23 cellular contexts compared by ENCODE assay signal in the genomic region with DNA sequence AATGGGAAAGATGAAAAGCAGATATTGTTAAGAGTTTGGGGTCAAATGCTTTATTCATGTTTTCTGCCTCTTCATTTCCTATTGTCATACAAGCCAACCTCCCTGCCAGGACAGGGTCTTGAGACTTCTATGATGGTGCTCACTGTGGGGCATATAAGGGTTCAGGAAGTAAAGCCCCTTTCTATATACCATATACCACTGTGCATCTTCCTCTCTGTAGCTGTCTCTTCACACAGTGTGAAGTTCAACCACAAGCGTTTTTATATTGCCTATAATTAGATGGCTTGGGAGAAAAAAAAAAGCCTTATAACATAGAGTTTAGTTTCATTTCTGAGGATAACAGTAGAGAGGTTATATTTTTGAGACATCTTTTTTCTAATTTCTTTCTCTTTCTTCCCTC.
DNase-seq lines count a peak whose midpoint lies in the region; ATAC-seq and TF ChIP-seq lines count a peak whose summit lies in the region.
"Had no signal": no experiment of that assay in that cellular context is flagged by ENCODE, and none has a peak within 500 bp of the region (broad histone marks: within the 10 kb centered on the region; RNA-seq: fewer than 3 reads in every experiment).

No MANE protein-coding gene starts in this region.

- no peak overlapping the region for H3K4me3 ChIP-seq in BLaER1 treated with 17β-estradiol and CSF1 and Interleukin-3, amounts not matched to agents 10 nM and 100 nM
- H3K4me3 ChIP-seq in SJSA1: no peak overlapping the region
- no peak overlapping the region for H3K4me3 ChIP-seq in choroid plexus epithelial cell (ENCODE audit: low read depth, low read length)
- no peak overlapping the region for H3K4me3 ChIP-seq in GM23248
- no peak overlapping the region for H3K4me3 ChIP-seq in mucosa of descending colon
- H3K4me3 ChIP-seq: Peyer's patch had no signal

- in situ Hi-C loops in GM23248 (cut with MboI): no loop called here

- H3K27ac ChIP-seq in BLaER1 treated with 17β-estradiol and CSF1 and Interleukin-3, amounts not matched to agents 10 nM and 100 nM: peak overlapping the region in 2 of 11 experiments; percentile 15 to 26; a peak in 1 of 22 replicates
- H3K27ac ChIP-seq in SJSA1: peak overlapping the region; percentile 30; the same call in 1 of the 2 replicates
- H3K27ac ChIP-seq in GM23248: no peak overlapping the region
- H3K27ac ChIP-seq: Peyer's patch had no signal

- H3K4me3 Mint-ChIP-seq in osteocyte (ENCODE audit: unreplicated experiment): no peak overlapping the region
- H3K4me3 Mint-ChIP-seq: CD4-positive, CD25-positive, alpha-beta regulatory T cell had no signal

- no peak overlapping the region; a peak in 1 of 22 replicates for H3K9ac ChIP-seq in BLaER1 treated with 17β-estradiol and CSF1 and Interleukin-3, amounts not matched to agents 10 nM and 100 nM
- no peak overlapping the region for H3K9ac ChIP-seq in GM23248

- TF ChIP-seq CTCF in choroid plexus epithelial cell (conservative IDR thresholded peaks at IDR 0.05; ENCODE audit: low read depth, low read length) (no peak), osteocyte (IDR thresholded peaks at IDR 0.05) (no peak), mucosa of descending colon (IDR thresholded peaks at IDR 0.05) (no peak)

- no peaks in the 10 kb centered on the region for H3K79me2 ChIP-seq in GM23248 (ENCODE audit: insufficient read depth)

- no peak overlapping the region for H2AFZ ChIP-seq in GM23248

- H3K9me2 ChIP-seq in GM23248 (ENCODE audit: insufficient read depth): no peaks in the 10 kb centered on the region

- H3K27ac Mint-ChIP-seq in osteocyte (ENCODE audit: unreplicated experiment): peak overlapping the region; percentile 67
- H3K27ac Mint-ChIP-seq: CD4-positive, CD25-positive, alpha-beta regulatory T cell had no signal

- no peaks in the 10 kb centered on the region for H3K36me3 ChIP-seq in BLaER1 treated with 17β-estradiol and CSF1 and Interleukin-3, amounts not matched to agents 10 nM and 100 nM
- H3K36me3 ChIP-seq in SJSA1: no peaks in the 10 kb centered on the region
- H3K36me3 ChIP-seq in GM23248 (ENCODE audit: low read depth): no peaks in the 10 kb centered on the region
- H3K36me3 ChIP-seq in mucosa of descending colon (ENCODE audit: low read depth): no peaks in the 10 kb centered on the region
- H3K36me3 ChIP-seq: BE2C, Peyer's patch had no signal

- H3K4me1 ChIP-seq in BLaER1 treated with 17β-estradiol and CSF1 and Interleukin-3, amounts not matched to agents 10 nM and 100 nM: peaks cover 3 to 37% (median 26%) of the 10 kb centered on the region in 10 experiments; a peak in 19 of 20 replicates
- H3K4me1 ChIP-seq in SJSA1 (replicated peaks) (peaks cover 8% of the 10 kb centered on the region; the same call in 1 of the 2 replicates), GM23248 (ENCODE audit: insufficient read depth) (peaks cover 25% of the 10 kb centered on the region), mucosa of descending colon (ENCODE audit: low read depth) (no peaks in the 10 kb centered on the region)
- H3K4me1 ChIP-seq: BE2C, Peyer's patch had no signal

- peaks cover 4 to 21% (median 8%) of the 10 kb centered on the region in 11 experiments; a peak in 12 of 22 replicates for H3K9me3 ChIP-seq in BLaER1 treated with 17β-estradiol and CSF1 and Interleukin-3, amounts not matched to agents 10 nM and 100 nM (replicated peaks in 1 of 11)
- H3K9me3 ChIP-seq in SJSA1 (replicated peaks) (no peaks in the 10 kb centered on the region), GM23248 (ENCODE audit: low read depth) (no peaks in the 10 kb centered on the region), mucosa of descending colon (no peaks in the 10 kb centered on the region)
- H3K9me3 ChIP-seq: BE2C, Peyer's patch had no signal

- H3K9me3 Mint-ChIP-seq in osteocyte (ENCODE audit: unreplicated experiment): peaks cover 22% of the 10 kb centered on the region

- H3K27me3 ChIP-seq in BLaER1 treated with 17β-estradiol and CSF1 and Interleukin-3, amounts not matched to agents 10 nM and 100 nM: no peaks in the 10 kb centered on the region
- H3K27me3 ChIP-seq in SJSA1 (replicated peaks) (no peaks in the 10 kb centered on the region), GM23248 (replicated peaks; ENCODE audit: insufficient read depth) (no peaks in the 10 kb centered on the region)
- H3K27me3 ChIP-seq: BE2C, Peyer's patch had no signal

- 50% methylated on average over 1 of the region's 1 CpG for WGBS in GM23248 (ENCODE audit: low coverage in 1 of 2, low lambda C conversion rate in 2 of 2, missing lambda C conversion rate in 2 of 2), 2 experiments

- intact Hi-C loops in mucosa of descending colon (cut with DNase I, micrococcal nuclease): no loop called here

- 0 out of 2 replicates have a peak, but pooled peaks cover 8% of the 10 kb centered on the region for H3F3A ChIP-seq in GM23248 (ENCODE audit: insufficient read depth)

- peaks cover 31% of the 10 kb centered on the region for H3K4me1 Mint-ChIP-seq in osteocyte (ENCODE audit: unreplicated experiment)
- H3K4me1 Mint-ChIP-seq: CD4-positive, CD25-positive, alpha-beta regulatory T cell had no signal

- DNase-seq in SJSA1 (ENCODE audit: low read depth in 1 of 2, low spot score in 2 of 2): peak in 1 of 2 experiments; percentile 21
- DNase-seq in choroid plexus epithelial cell (ENCODE audit: low read depth): peak; percentile 15
- DNase-seq in osteocyte (ENCODE audit: extremely low spot score, unreplicated experiment): no peak
- DNase-seq in GM23248: no peak
- DNase-seq in NCI-H2029 (lab: John Stamatoyannopoulos, UW): no peak
- no peak for DNase-seq in superior temporal gyrus (ENCODE audit: extremely low spot score)
- no peak for DNase-seq in mucosa of descending colon
- DNase-seq: BE2C; CD4-positive, CD25-positive, alpha-beta regulatory T cell; KBM-7; MV-4-11; NCI-H1105; NCI-H1436 treated with DMSO at 0.1 percent for 48 hours; NCI-H187 treated with DMSO at 0.1 percent for 48 hours; NCI-H2107; NCI-H446; NCI-H526; OCI-M1; Peyer's patch; SIG-M5; T-helper 1 cell had no signal

- no peak for ATAC-seq in mucosa of descending colon
- ATAC-seq: HCT116 had no signal

- H3K4me2 ChIP-seq in BLaER1 treated with 17β-estradiol and CSF1 and Interleukin-3, amounts not matched to agents 10 nM and 100 nM: peak overlapping the region in 8 of 11 experiments; percentile 29 to 80 (median 54); a peak in 16 of 22 replicates
- no peak overlapping the region for H3K4me2 ChIP-seq in GM23248 (ENCODE audit: unreplicated experiment)

- H3K27me3 Mint-ChIP-seq in osteocyte (ENCODE audit: unreplicated experiment): no peaks in the 10 kb centered on the region
- H3K27me3 Mint-ChIP-seq: CD4-positive, CD25-positive, alpha-beta regulatory T cell had no signal

- no peaks in the 10 kb centered on the region for H4K20me1 ChIP-seq in BLaER1 treated with 17β-estradiol and CSF1 and Interleukin-3, amounts not matched to agents 10 nM and 100 nM
- no peaks in the 10 kb centered on the region for H4K20me1 ChIP-seq in GM23248 (ENCODE audit: insufficient read depth)

- no peaks in the 10 kb centered on the region for H3K36me3 Mint-ChIP-seq in osteocyte (ENCODE audit: unreplicated experiment)
- H3K36me3 Mint-ChIP-seq: CD4-positive, CD25-positive, alpha-beta regulatory T cell had no signal
